In genomic region chr4:140426610-140427103, GRCh38 we compare ENCODE assay signal across 8 cellular contexts. TPM values are rescaled to one million over a fixed set of nuclear protein-coding genes. Genes with fewer than 3 reads are reported as not detected.
DNase-seq lines count a peak whose midpoint lies in the region; ATAC-seq and TF ChIP-seq lines count a peak whose summit lies in the region.

No MANE protein-coding gene starts in this region.

- DNase-seq in COR-L47 (lab: John Stamatoyannopoulos, UW) = peak; percentile 93
- DNase-seq in KBM-7 = peak; percentile 65
- peak; percentile 71 for DNase-seq in WERI-Rb-1
- peak; percentile 44 for DNase-seq in left ventricle myocardium inferior
- DNase-seq in NOMO-1 (lab: John Stamatoyannopoulos, UW; ENCODE audit: unreplicated experiment in 2 of 2) = no peak

- in situ Hi-C loops in KBM-7 (cut with MboI; ENCODE audit: low pct_unique_long_range_greater_than_20kb, low sequenced_read_pairs) = no loop called here

- peaks cover 23% of the 10 kb centered on the region for H3K4me1 ChIP-seq in left ventricle myocardium inferior

- no peaks in the 10 kb centered on the region for H3K9me3 ChIP-seq in WERI-Rb-1 (ENCODE audit: severe bottlenecking)
- no peaks in the 10 kb centered on the region for H3K9me3 ChIP-seq in left ventricle myocardium inferior (replicated peaks)

- peak overlapping the region; percentile 73 for H3K27ac ChIP-seq in WERI-Rb-1
- H3K27ac ChIP-seq in left ventricle myocardium inferior (replicated peaks) = peak overlapping the region; percentile 89
- H3K27ac ChIP-seq in skin epidermis = no peak overlapping the region

- H3K4me3 ChIP-seq in WERI-Rb-1 (ENCODE audit: low read depth, low read length) (peak overlapping the region; percentile 52), left ventricle myocardium inferior (peak overlapping the region; percentile 79), skin epidermis (peak overlapping the region in 6 of 7 experiments; percentile 25 to 51 (median 36))

- H3K27me3 ChIP-seq in WERI-Rb-1 (ENCODE audit: insufficient read depth, low read depth, severe bottlenecking) (no peaks in the 10 kb centered on the region), left ventricle myocardium inferior (ENCODE audit: low read depth) (peaks cover 15% of the 10 kb centered on the region)

- peak; percentile 45 for TF ChIP-seq CTCF in WERI-Rb-1 (IDR thresholded peaks at IDR 0.05; ENCODE audit: low read depth, low read length)
- TF ChIP-seq CTCF in left ventricle myocardium inferior (IDR thresholded peaks at IDR 0.05; ENCODE audit: borderline replicate concordance) = no peak

- ATAC-seq in GM21390 (IDR thresholded peaks at IDR 0.05; ENCODE audit: unreplicated experiment) (peak; percentile 27), HG02970 (IDR thresholded peaks at IDR 0.05; ENCODE audit: low FRiP score, unreplicated experiment) (no peak)

- H3K36me3 ChIP-seq in WERI-Rb-1 = peaks cover 3% of the 10 kb centered on the region; the same call in 1 of the 2 replicates
- no peaks in the 10 kb centered on the region for H3K36me3 ChIP-seq in left ventricle myocardium inferior

- intact Hi-C loops in left ventricle myocardium inferior (cut with micrococcal nuclease) = no loop called here

RNA-seq across cellular contexts. Expression of gene CLGN, which starts 0.8 kb away (rescaled TPM):
- 47.0 TPM for total RNA-seq in left ventricle myocardium inferior

RNA-seq across cellular contexts. Expression of gene SCOC, which starts 53.2 kb away (rescaled TPM):
- total RNA-seq in left ventricle myocardium inferior = 84.5 TPM

Comparison
In these comparisons a context has a peak if more than half of its experiments do, and no peak if none do; other contexts are left out.
1. DNase-seq: peak in COR-L47 (single experiment), KBM-7 (single experiment), WERI-Rb-1 (single experiment) and left ventricle myocardium inferior (single experiment); none in NOMO-1 (0 of 2).
2. H3K27ac ChIP-seq: peak in WERI-Rb-1 (single experiment) and left ventricle myocardium inferior (single experiment); none in skin epidermis (0 of 21).
3. Peak in every context shown above with its lines, with median percentiles within 50 percentile points of each other: H3K4me3 ChIP-seq.